23 cellular contexts compared by ENCODE assay signal in genomic region chrX:42017971-42018370, GRCh38.
"Had no signal": no experiment of that assay in that cellular context is flagged by ENCODE, and none has a peak within 500 bp of the region (broad histone marks: within the 10 kb centered on the region; RNA-seq: fewer than 3 reads in every experiment).

No MANE protein-coding gene starts in this region.

- H3K4me1 ChIP-seq: colonic mucosa, esophagus muscularis mucosa, foreskin keratinocyte, gastroesophageal sphincter, heart right ventricle, pancreas, tibial artery had no signal

- H3K4me3 ChIP-seq: colonic mucosa, esophagus muscularis mucosa, gastroesophageal sphincter, heart right ventricle, mucosa of descending colon, pancreas, smooth muscle cell, tibial artery had no signal

- H3K27ac ChIP-seq: colonic mucosa, esophagus muscularis mucosa, foreskin keratinocyte, gastroesophageal sphincter, heart right ventricle, neutrophil, pancreas, tibial artery had no signal

- H3K9me3 ChIP-seq: colonic mucosa, esophagus muscularis mucosa, gastroesophageal sphincter, heart right ventricle, mucosa of descending colon, neutrophil, pancreas, tibial artery had no signal

- H3K36me3 ChIP-seq: colonic mucosa, esophagus muscularis mucosa, gastroesophageal sphincter, heart right ventricle, neutrophil, pancreas, tibial artery had no signal

- H3K27me3 ChIP-seq: foreskin keratinocyte, gastroesophageal sphincter, neutrophil, pancreas, tibial artery had no signal

- ATAC-seq: foreskin keratinocyte; gastroesophageal sphincter; heart right ventricle; left lobe of liver; mucosa of descending colon; natural killer cell treated with Interleukin-12 subunit alpha and Interleukin-12 subunit beta and Interleukin-15 and Interleukin-18, amount 100 ng/mL, for 72 hours; pancreas; sciatic nerve; stimulated activated naive CD8-positive, alpha-beta T cell treated with anti-CD3 and anti-CD28 coated beads, Interleukin-15, amount 100 ng/mL, for 72 hours had no signal

- DNase-seq: colonic mucosa; effector memory CD4-positive, alpha-beta T cell; foreskin keratinocyte; heart right ventricle; hippocampal formation; mesenchymal stem cell; mucosa of descending colon; naive B cell; pancreas; stimulated activated CD4-positive, alpha-beta T cell treated with anti-CD3 and anti-CD28 coated beads, Interleukin-12 subunit alpha, Interleukin-12 subunit beta, amount 100 ng/mL, for 4 hours; stimulated activated CD4-positive, alpha-beta T cell treated with anti-CD3 and anti-CD28 coated beads, Interleukin-1b, Interleukin-23, amount 100 ng/mL, for 48 hours; stimulated activated CD4-positive, alpha-beta T cell treated with anti-CD3 and anti-CD28 coated beads, Interleukin-4, amount 100 ng/mL, for 1 hour; stimulated activated CD8-positive, alpha-beta memory T cell treated with anti-CD3 and anti-CD28 coated beads, Interleukin-4, amount 100 ng/mL, for 48 hours; stimulated activated naive CD4-positive, alpha-beta T cell; stimulated activated naive CD8-positive, alpha-beta T cell treated with anti-CD3 and anti-CD28 coated beads, Interleukin-15, amount 100 ng/mL, for 72 hours; tibial artery had no signal
